ENCODE assay signal across 15 cellular contexts in the genomic region with DNA sequence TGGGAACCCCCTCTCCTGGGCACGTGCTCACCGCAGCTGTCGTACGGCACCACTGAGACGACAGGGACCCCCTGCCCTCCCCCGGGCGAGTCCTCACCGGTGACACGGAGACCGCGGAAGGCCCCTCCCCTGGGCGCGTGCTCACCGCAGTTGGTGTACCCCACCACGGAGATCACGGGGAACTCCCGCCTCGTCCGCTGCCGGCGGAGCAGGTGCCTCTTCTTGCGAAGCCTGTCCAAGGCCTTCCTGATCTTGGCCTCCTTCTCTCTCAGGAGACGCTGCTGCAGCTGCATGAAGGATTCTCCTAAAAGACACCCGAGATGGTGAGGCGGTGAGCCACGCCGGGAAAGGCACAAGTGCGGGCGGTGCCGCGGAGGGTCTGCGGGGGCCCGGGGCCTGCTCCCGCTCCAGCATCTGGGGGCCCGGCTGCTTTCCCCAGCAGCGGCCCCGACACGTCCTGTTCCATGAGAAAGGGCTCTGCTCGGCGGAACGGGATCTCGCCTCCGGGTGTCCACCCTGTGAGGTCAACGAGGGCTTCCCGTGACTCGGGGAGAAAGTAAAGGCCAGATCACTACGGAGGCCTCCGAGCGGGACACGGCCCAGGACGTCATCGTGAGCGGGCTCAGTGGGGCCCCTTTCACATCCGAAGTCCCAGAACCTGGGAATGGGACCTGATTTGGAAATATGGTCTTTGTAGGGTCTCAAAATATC.
"Had no signal": no experiment of that assay in that cellular context is flagged by ENCODE, and none has a peak within 500 bp of the region (broad histone marks: within the 10 kb centered on the region; RNA-seq: fewer than 3 reads in every experiment).

No MANE protein-coding gene starts in this region.

- H3K9me3 Mint-ChIP-seq: activated CD8-positive, alpha-beta T cell treated with anti-CD3 and anti-CD28 coated beads for 36 hours; activated naive CD4-positive, alpha-beta T cell treated with anti-CD3 and anti-CD28 coated beads for 36 hours; activated T-cell treated with anti-CD3 and anti-CD28 coated beads, Interleukin-2, amount 50 U/mL, for 4 hours; effector memory CD8-positive, alpha-beta T cell; T-cell; WTC11 had no signal

- H3K9me3 ChIP-seq: esophagus squamous epithelium, tibial artery, uterus had no signal

- H3K4me1 ChIP-seq: uterus had no signal

- ATAC-seq: activated CD8-positive, alpha-beta T cell treated with anti-CD3 and anti-CD28 coated beads for 36 hours; SK-N-SH treated with all-trans-retinoic acid at 6 μM for 48 hours; stimulated activated naive CD8-positive, alpha-beta T cell treated with anti-CD3 and anti-CD28 coated beads, Interleukin-15, Interleukin-2, amounts not matched to agents 100 U/mL and 50 U/mL, for 24 hours; WTC11 had no signal

- H3K27me3 Mint-ChIP-seq: activated CD8-positive, alpha-beta T cell treated with anti-CD3 and anti-CD28 coated beads for 36 hours; effector memory CD8-positive, alpha-beta T cell; T-cell had no signal

- H3K27ac Mint-ChIP-seq: activated CD8-positive, alpha-beta T cell treated with anti-CD3 and anti-CD28 coated beads for 36 hours; activated naive CD4-positive, alpha-beta T cell treated with anti-CD3 and anti-CD28 coated beads for 36 hours; effector memory CD8-positive, alpha-beta T cell; T-cell; WTC11 had no signal

- H3K4me3 Mint-ChIP-seq: activated CD8-positive, alpha-beta T cell treated with anti-CD3 and anti-CD28 coated beads for 36 hours; activated naive CD4-positive, alpha-beta T cell treated with anti-CD3 and anti-CD28 coated beads for 36 hours; activated T-cell treated with anti-CD3 and anti-CD28 coated beads, Interleukin-2, amount 50 U/mL, for 4 hours; effector memory CD8-positive, alpha-beta T cell; T-cell; WTC11 had no signal

- H3K27me3 ChIP-seq: esophagus squamous epithelium, tibial artery, uterus had no signal

- H3K4me3 ChIP-seq: esophagus squamous epithelium, tibial artery, uterus had no signal

- DNase-seq: activated CD4-positive, alpha-beta T cell treated with anti-CD3 and anti-CD28 coated beads for 4 hours; activated CD8-positive, alpha-beta T cell treated with anti-CD3 and anti-CD28 coated beads for 36 hours; activated naive CD4-positive, alpha-beta T cell treated with anti-CD3 and anti-CD28 coated beads for 36 hours; activated T-cell treated with anti-CD3 and anti-CD28 coated beads, Interleukin-2, amount 50 U/mL, for 4 hours; dermis blood vessel endothelial cell; effector memory CD8-positive, alpha-beta T cell; esophagus squamous epithelium; stimulated activated CD4-positive, alpha-beta T cell treated with anti-CD3 and anti-CD28 coated beads, Interleukin-2, amount 100 ng/mL, for 24 hours; stimulated activated naive CD8-positive, alpha-beta T cell treated with anti-CD3 and anti-CD28 coated beads, Interleukin-15, Interleukin-2, amounts not matched to agents 100 U/mL and 50 U/mL, for 24 hours; substantia nigra; T-cell; uterus had no signal

- H3K27ac ChIP-seq: esophagus squamous epithelium, tibial artery, uterus had no signal

- H3K4me1 Mint-ChIP-seq: WTC11 had no signal

- H3K36me3 ChIP-seq: uterus had no signal
